In genomic region chr6:166928644-166929515, GRCh38 we compare ENCODE assay signal across 23 cellular contexts. TPM values are rescaled to one million over a fixed set of nuclear protein-coding genes. Genes with fewer than 3 reads are reported as not detected.
DNase-seq lines count a peak whose midpoint lies in the region; ATAC-seq, FAIRE-seq and TF ChIP-seq lines count a peak whose summit lies in the region.
"Had no signal": no experiment of that assay in that cellular context is flagged by ENCODE, and none has a peak within 500 bp of the region (broad histone marks: within the 10 kb centered on the region; RNA-seq: fewer than 3 reads in every experiment).

No MANE protein-coding gene starts in this region.

- no TSS peak for BruUV-seq in IMR-90 (replicated peaks; lab: Mats Ljungman, UMichigan)

- no peaks in the 10 kb centered on the region for H3K9me3 Mint-ChIP-seq in activated naive CD4-positive, alpha-beta T cell treated with anti-CD3 and anti-CD28 coated beads for 36 hours
- H3K9me3 Mint-ChIP-seq in endothelial cell (ENCODE audit: unreplicated experiment), result no peaks in the 10 kb centered on the region
- H3K9me3 Mint-ChIP-seq: mesothelial cell of epicardium, neural progenitor cell had no signal

- H4K91ac ChIP-seq in IMR-90 (ENCODE audit: insufficient read depth, low read depth, low read length), result no peak overlapping the region

- FAIRE-seq in GM19239 (lab: Jason Lieb, UNC), result no peak
- FAIRE-seq: endometrium, GM18507, H1, keratinocyte had no signal

- no peaks in the 10 kb centered on the region for H3K9me3 ChIP-seq in IMR-90 (ENCODE audit: control insufficient read depth, insufficient read depth, low read length)
- H3K9me3 ChIP-seq: ascending aorta, upper lobe of left lung had no signal

- no peak for TF ChIP-seq RAD21 in IMR-90 (IDR thresholded peaks at IDR 0.05; ENCODE audit: low read length)

- H3K9me1 ChIP-seq in IMR-90 (ENCODE audit: insufficient read depth, low read length), result peaks cover 8% of the 10 kb centered on the region; the same call in 1 of the 2 replicates

- peak overlapping the region; percentile 1 for H2AK9ac ChIP-seq in IMR-90 (replicated peaks; ENCODE audit: low read depth, low read length, poor library complexity)

- H3K79me1 ChIP-seq in IMR-90 (ENCODE audit: low read depth in 1 of 2, low read length in 2 of 2), result no peaks in the 10 kb centered on the region

- H3K4me3 Mint-ChIP-seq in activated naive CD4-positive, alpha-beta T cell treated with anti-CD3 and anti-CD28 coated beads for 36 hours, result no peak overlapping the region
- no peak overlapping the region for H3K4me3 Mint-ChIP-seq in endothelial cell (ENCODE audit: unreplicated experiment)
- H3K4me3 Mint-ChIP-seq: mesothelial cell of epicardium, neural progenitor cell had no signal

- peaks cover 33% of the 10 kb centered on the region for H3K36me3 Mint-ChIP-seq in activated naive CD4-positive, alpha-beta T cell treated with anti-CD3 and anti-CD28 coated beads for 36 hours (ENCODE audit: low read depth)
- H3K36me3 Mint-ChIP-seq in endothelial cell (ENCODE audit: low read depth, unreplicated experiment), result peaks cover 3% of the 10 kb centered on the region

- peaks cover 23% of the 10 kb centered on the region for H3K4me1 Mint-ChIP-seq in activated naive CD4-positive, alpha-beta T cell treated with anti-CD3 and anti-CD28 coated beads for 36 hours (ENCODE audit: low read depth)
- peaks cover 32% of the 10 kb centered on the region for H3K4me1 Mint-ChIP-seq in endothelial cell (ENCODE audit: unreplicated experiment)

- DNase-seq in activated naive CD4-positive, alpha-beta T cell treated with anti-CD3 and anti-CD28 coated beads for 36 hours, result no peak
- DNase-seq in activated naive CD4-positive, alpha-beta T cell (lab: John Stamatoyannopoulos, UW), result no peak
- DNase-seq in IMR-90, result no peak
- no peak for DNase-seq in endothelial cell (ENCODE audit: low spot score)
- DNase-seq in posterior vena cava (ENCODE audit: low spot score), result peak; percentile 62
- no peak for DNase-seq in GM19239 (ENCODE audit: insufficient read length, low spot score)
- DNase-seq in NCI-H2107 (lab: John Stamatoyannopoulos, UW), result no peak
- DNase-seq: DND-41; MM.1S; NCI-H1694 treated with DMSO at 0.1 percent for 48 hours; NCI-H446 treated with DMSO at 0.1 percent for 48 hours; retina; stimulated activated naive CD4-positive, alpha-beta T cell; WERI-Rb-1 had no signal

- no peak overlapping the region for H2BK15ac ChIP-seq in IMR-90 (ENCODE audit: low read depth, low read length)

- H3K18ac ChIP-seq in IMR-90 (ENCODE audit: low read depth, low read length), result no peak overlapping the region

- no peaks in the 10 kb centered on the region; the same call in 1 of the 2 replicates for H4K20me1 ChIP-seq in IMR-90 (ENCODE audit: insufficient read depth, low read length)

- no peak overlapping the region for H2AFZ ChIP-seq in IMR-90 (replicated peaks; ENCODE audit: low read length, poor library complexity)
- H2AFZ ChIP-seq: neural progenitor cell had no signal

- WGBS in IMR-90 (ENCODE audit: extremely low coverage in 2 of 2, insufficient read length in 1 of 2), 2 experiments, result 40% methylated on average over 2 of the region's 21 CpGs; no CpG with 5 or more reads in 1 of the 2 experiments

- H3K4me1 ChIP-seq in IMR-90 (ENCODE audit: control insufficient read depth, insufficient read depth, low read length), result no peaks in the 10 kb centered on the region
- H3K4me1 ChIP-seq: ascending aorta had no signal

- H2BK20ac ChIP-seq in IMR-90 (ENCODE audit: low read depth, low read length), result no peak overlapping the region

- H3K4ac ChIP-seq in IMR-90 (ENCODE audit: low read depth, low read length), result no peak overlapping the region

- H2BK5ac ChIP-seq in IMR-90 (ENCODE audit: low read depth, low read length, poor library complexity, severe bottlenecking), result no peak overlapping the region

- H3K14ac ChIP-seq in IMR-90 (replicated peaks; ENCODE audit: low read depth, low read length), result no peak overlapping the region

- dilution Hi-C loops in IMR-90 (cut with HindIII; ENCODE audit: low sequenced_read_pairs, unreplicated experiment), result no loop called here

- CTCF ChIA-PET in activated naive CD4-positive, alpha-beta T cell treated with anti-CD3 and anti-CD28 coated beads for 36 hours (lab: Charles Lee), result interaction anchor here (0.6 to 1.4 kb wide), 3 partner anchors 13 to 1035 kb away, joined by 3 to 5 read pairs (median 4); no protein-coding TSS in a partner anchor
- CTCF ChIA-PET in IMR-90 (lab: Yijun Ruan, JAX), result interaction anchor here (0.6 kb wide), 1 partner anchor 78 kb away, joined by 4 read pairs; no protein-coding TSS in a partner anchor

- ATAC-seq in IMR-90 (ENCODE audit: low read depth) (no peak), GM21825 (IDR thresholded peaks at IDR 0.05; ENCODE audit: unreplicated experiment) (no peak)

- no peak for TF ChIP-seq CTCF in IMR-90 (conservative IDR thresholded peaks at IDR 0.05; ENCODE audit: low read depth, low read length)
- TF ChIP-seq CTCF in endothelial cell (IDR thresholded peaks at IDR 0.05; ENCODE audit: unreplicated experiment), result no peak

- no peaks in the 10 kb centered on the region for H3K27me3 Mint-ChIP-seq in activated naive CD4-positive, alpha-beta T cell treated with anti-CD3 and anti-CD28 coated beads for 36 hours (ENCODE audit: low read depth)
- peaks cover 15% of the 10 kb centered on the region for H3K27me3 Mint-ChIP-seq in endothelial cell (ENCODE audit: unreplicated experiment)

- H2AK5ac ChIP-seq in IMR-90 (ENCODE audit: low read depth, low read length), result no peak overlapping the region

- in situ Hi-C loops in IMR-90 (cut with MboI; ENCODE audit: low sequenced_read_pairs), result no loop called here

- H4K8ac ChIP-seq in IMR-90 (ENCODE audit: low read depth in 2 of 2, low read length in 2 of 2), result no peak overlapping the region

- H3K36me3 ChIP-seq in IMR-90 (ENCODE audit: control insufficient read depth, insufficient read depth, low read length), result no peaks in the 10 kb centered on the region
- H3K36me3 ChIP-seq: neural progenitor cell, WERI-Rb-1 had no signal

- no peak overlapping the region for H4K5ac ChIP-seq in IMR-90 (ENCODE audit: low read depth, low read length)

- H3K27ac Mint-ChIP-seq in activated naive CD4-positive, alpha-beta T cell treated with anti-CD3 and anti-CD28 coated beads for 36 hours, result peak overlapping the region; percentile 52
- H3K27ac Mint-ChIP-seq in endothelial cell (ENCODE audit: unreplicated experiment), result peak overlapping the region; percentile 3
- H3K27ac Mint-ChIP-seq: mesothelial cell of epicardium, neural progenitor cell had no signal

- H3K23ac ChIP-seq in IMR-90 (ENCODE audit: low read depth, low read length), result no peak overlapping the region

- no peak overlapping the region for H3K9ac ChIP-seq in IMR-90 (ENCODE audit: low read depth, low read length)
- H3K9ac ChIP-seq: neural progenitor cell had no signal

- no peak overlapping the region for H3K56ac ChIP-seq in IMR-90 (ENCODE audit: extremely low read depth, insufficient read depth, low read length)

- POLR2A ChIA-PET in IMR-90 (lab: Charles Lee; ENCODE audit: unreplicated experiment), result no interaction called here

- H3K27me3 ChIP-seq in IMR-90 (ENCODE audit: control insufficient read depth, insufficient read depth, low read length), result no peaks in the 10 kb centered on the region
- H3K27me3 ChIP-seq: ascending aorta, neural progenitor cell, upper lobe of left lung had no signal

- intact Hi-C loops in activated naive CD4-positive, alpha-beta T cell treated with anti-CD3 and anti-CD28 coated beads for 36 hours (cut with micrococcal nuclease), result no loop called here
- intact Hi-C loops in IMR-90 (cut with micrococcal nuclease) (no loop called here), posterior vena cava (cut with DNase I) (no loop called here)

- no peak overlapping the region for H3K4me3 ChIP-seq in IMR-90 (ENCODE audit: insufficient read depth, low read depth, low read length)
- H3K4me3 ChIP-seq: ascending aorta, neural progenitor cell, upper lobe of left lung had no signal

- H3K27ac ChIP-seq in IMR-90 (ENCODE audit: insufficient read depth, low read length), result no peak overlapping the region
- H3K27ac ChIP-seq: ascending aorta, neural progenitor cell, WERI-Rb-1 had no signal

- H3K4me2 ChIP-seq in IMR-90 (ENCODE audit: low read depth, low read length), result no peak overlapping the region
- H3K4me2 ChIP-seq: neural progenitor cell had no signal

- TF ChIP-seq POLR2A in IMR-90 (IDR thresholded peaks at IDR 0.05; ENCODE audit: low read depth, low read length), result no peak

- H2BK120ac ChIP-seq in IMR-90 (ENCODE audit: low read depth, low read length), result no peak overlapping the region

TF ChIP-seq in IMR-90, 13 proteins besides CTCF, POLR2A, EP300 and RAD21 (continues in another document):
- TF ChIP-seq RFX5 (IDR thresholded peaks at IDR 0.05; ENCODE audit: low read depth, low read length), result no peak
- TF ChIP-seq BHLHE40 (IDR thresholded peaks at IDR 0.05; ENCODE audit: low read depth, low read length), result no peak
- TF ChIP-seq MXI1 (IDR thresholded peaks at IDR 0.05; ENCODE audit: borderline replicate concordance, low read depth, low read length), result no peak
- no peak for TF ChIP-seq MAZ (IDR thresholded peaks at IDR 0.05; ENCODE audit: borderline replicate concordance, low read depth, low read length)
- no peak for TF ChIP-seq FOS (IDR thresholded peaks at IDR 0.05; ENCODE audit: low read depth, low read length)
- no peak for TF ChIP-seq ELK1 (IDR thresholded peaks at IDR 0.05; ENCODE audit: borderline replicate concordance, low read depth, low read length)
- no peak for TF ChIP-seq CEBPB (IDR thresholded peaks at IDR 0.05; ENCODE audit: low read depth, low read length)
- TF ChIP-seq SMC3 (IDR thresholded peaks at IDR 0.05; ENCODE audit: low read depth, low read length), result no peak
- no peak for TF ChIP-seq NFE2L2 (IDR thresholded peaks at IDR 0.05; ENCODE audit: low read depth, low read length)

RNA-seq across cellular contexts. Expression of gene RNASET2, which starts 27.5 kb away (rescaled TPM):
- total RNA-seq in activated naive CD4-positive, alpha-beta T cell treated with anti-CD3 and anti-CD28 coated beads for 36 hours, result 10 to 100 TPM; 74.1 to 75.6 TPM
- total RNA-seq in IMR-90 (2012; rRNA removed) (13.6 and 14.2 TPM in 2 replicates), endothelial cell (ENCODE audit: unreplicated experiment) (11.6 TPM), posterior vena cava (10 to 100 TPM; 18.3 to 45.4 TPM)
- polyA plus RNA-seq in IMR-90 (2012; rRNA removed), result 23.6 and 24.9 TPM in 2 replicates
- polyA plus RNA-seq in IMR-90 (2012; cell fraction: cytosol; rRNA removed), result 40.7 and 68.7 TPM in 2 replicates
- polyA plus RNA-seq in IMR-90 (2012; cell fraction: nucleus; rRNA removed; ENCODE audit: low replicate concordance), result 19.1 and 27.8 TPM in 2 replicates
